ENCODE assay signal across 1 cellular context in genomic region chr4:186204103-186204559, GRCh38.
TF ChIP-seq lines count a peak whose summit lies in the region.

No MANE protein-coding gene starts in this region.

TF ChIP-seq in WTC11, 78 proteins besides CTCF, POLR2A, EP300 and RAD21 (continued from another document):
- TF ChIP-seq TEAD4 (CRISPR knock-in tag; IDR thresholded peaks at IDR 0.05), result no peak
